ENCODE assay signal across 11 cellular contexts in genomic region chr1:16773019-16773596, GRCh38. TPM values are rescaled to one million over a fixed set of nuclear protein-coding genes. Genes with fewer than 3 reads are reported as not detected.
DNase-seq lines count a peak whose midpoint lies in the region; ATAC-seq, FAIRE-seq and TF ChIP-seq lines count a peak whose summit lies in the region.
"Not testable (repeated sequence)": the region's sequence is repeated elsewhere in the genome, so short reads cannot be mapped to it uniquely, and the experiment has no call there.
"Had no signal": no experiment of that assay in that cellular context is flagged by ENCODE, and none has a peak within 500 bp of the region (broad histone marks: within the 10 kb centered on the region; RNA-seq: fewer than 3 reads in every experiment).

No MANE protein-coding gene starts in this region.

- intact Hi-C loops in Right ventricle myocardium inferior (cut with DNase I); left ventricle myocardium superior (cut with micrococcal nuclease); mucosa of descending colon (cut with DNase I, micrococcal nuclease); psoas muscle (cut with DNase I); thyroid gland (cut with DNase I): not testable (repeated sequence)

- TF ChIP-seq RAD21 in A549 (conservative IDR thresholded peaks at IDR 0.05 in 1 of 2, IDR thresholded peaks at IDR 0.05 in 1 of 2): not testable (repeated sequence)

- ATAC-seq in A549, mucosa of descending colon: not testable (repeated sequence)
- ATAC-seq in WTC11: peak; percentile 31
- peak; percentile 46 for ATAC-seq in Right ventricle myocardium inferior
- peak; percentile 53 for ATAC-seq in left ventricle myocardium superior
- peak in 3 of 4 donors; percentile 9 to 51 (median 33) for ATAC-seq in psoas muscle

- TF ChIP-seq POLR2A in A549 (IDR thresholded peaks at IDR 0.05; ENCODE audit: low read length); thyroid gland (IDR thresholded peaks at IDR 0.05): not testable (repeated sequence)

- H3K36me3 Mint-ChIP-seq in WTC11: not testable (repeated sequence)

- H3K27me3 ChIP-seq in psoas muscle (ENCODE audit: insufficient read depth in 3 of 3, low read length in 2 of 3): peaks cover 0 to 29% (median 6%) of the 10 kb centered on the region in 3 donors
- H3K27me3 ChIP-seq in thyroid gland: not testable (repeated sequence)

- not testable (repeated sequence) for TF ChIP-seq CTCF in A549 (IDR thresholded peaks at IDR 0.05); WTC11 (IDR thresholded peaks at IDR 0.05); mucosa of descending colon (IDR thresholded peaks at IDR 0.05); psoas muscle (IDR thresholded peaks at IDR 0.05); thyroid gland (IDR thresholded peaks at IDR 0.05)

- peaks cover 24% of the 10 kb centered on the region for H3K4me1 ChIP-seq in A549
- not testable (repeated sequence) for H3K4me1 ChIP-seq in mucosa of descending colon (ENCODE audit: low read depth); psoas muscle
- peaks cover 12 to 21% of the 10 kb centered on the region in 2 donors for H3K4me1 ChIP-seq in thyroid gland

- H3K4me3 Mint-ChIP-seq in WTC11: not testable (repeated sequence)

- not testable (repeated sequence) for H3K27ac ChIP-seq in A549, psoas muscle, thyroid gland

- not testable (repeated sequence) for H3K36me3 ChIP-seq in mucosa of descending colon (ENCODE audit: low read depth); psoas muscle (ENCODE audit: insufficient read depth in 1 of 2, low read depth in 1 of 2); thyroid gland

- DNase-seq in A549 (ENCODE audit: low read depth in 1 of 2, low spot score in 1 of 2); WTC11 (ENCODE audit: low spot score); Right ventricle myocardium inferior (ENCODE audit: missing footprints); left ventricle myocardium superior: not testable (repeated sequence)
- DNase-seq in mucosa of descending colon (peak in 2 of 3 donors; percentile 1 to 47), psoas muscle (peak; percentile 23 to 56), thyroid gland (peak; percentile 13 to 22)

- peak overlapping the region; percentile 45 for H3K4me2 ChIP-seq in A549

- H3K27me3 Mint-ChIP-seq in WTC11 (ENCODE audit: low read depth): not testable (repeated sequence)

- H3K27ac Mint-ChIP-seq in WTC11: not testable (repeated sequence)

- 85% methylated on average over 8 of the region's 16 CpGs for WGBS in A549 (ENCODE audit: missing lambda C conversion rate)
- WGBS in psoas muscle, 3 donors: 5 to 32% (median 15%) methylated on average over 7 to 8 of the region's 16 CpGs
- WGBS in thyroid gland, 2 donors: 17 to 20% methylated on average over 8 of the region's 16 CpGs

- TF ChIP-seq EP300 in A549 (IDR thresholded peaks at IDR 0.05): not testable (repeated sequence)

- H3K4me3 ChIP-seq in A549; mucosa of descending colon; psoas muscle; thyroid gland (replicated peaks in 1 of 3): not testable (repeated sequence)

- FAIRE-seq in A549 (lab: Jason Lieb, UNC): not testable (repeated sequence)

- H3K4me1 Mint-ChIP-seq in WTC11: not testable (repeated sequence)

- POLR2A ChIA-PET in A549 (lab: Yijun Ruan, JAX); WTC11 (lab: Charles Lee): not testable (repeated sequence)

- not testable (repeated sequence) for H3K9me3 ChIP-seq in A549, mucosa of descending colon, psoas muscle, thyroid gland

- CTCF ChIA-PET in A549 (lab: Yijun Ruan, JAX); WTC11 (lab: Charles Lee): not testable (repeated sequence)

- H3K9me3 Mint-ChIP-seq in WTC11: peaks cover 11% of the 10 kb centered on the region

RNA-seq across cellular contexts. Expression of gene RNU1-4, which starts 32.8 kb away (rescaled TPM):
- polyA plus RNA-seq in A549 (2011; rRNA removed) (56.2 TPM in 1 of 2 replicates, not detected in the other), A549 (2017; fragmentation: RNase III; extraction: RNeasy Plus Mini Kit Qiagen cat#74134 plus additional on column Dnase treatment) (6.5 to 8.5 TPM (median 6.6 TPM) in 3 replicates), psoas muscle (not detected)
- polyA plus RNA-seq in A549 (2012; cell fraction: cytosol; rRNA removed): not detected in 2 replicates
- not detected in 2 replicates for polyA plus RNA-seq in A549 (2012; cell fraction: nucleus; rRNA removed)
- 38,453 and 40,699 TPM in 2 replicates for polyA minus RNA-seq in A549 (2011; rRNA and poly(A)+ RNA removed)
- total RNA-seq in WTC11 (2021) (1,028 to 1,267 TPM (median 1,197 TPM) in 3 replicates), Right ventricle myocardium inferior (4,572 TPM), left ventricle myocardium superior (4,234 TPM), mucosa of descending colon (1,000 to 10,000 TPM; 2,195 to 6,222 (median 2,378) TPM), psoas muscle (1,000 to 10,000 TPM; 1,264 to 5,208 (median 3,151) TPM), thyroid gland (under 1 TPM; under 0.01 TPM)
- total RNA-seq: GM23248 had no signal
- polyA plus RNA-seq: AG04450; CD14-positive monocyte; CD4-positive, alpha-beta memory T cell; GM23248 had no signal

Comparison
In these comparisons a context has a peak if more than half of its experiments do, and no peak if none do; other contexts are left out.
1. RNA of gene RNU1-4, which starts 32.8 kb away (total RNA-seq): 4,572 TPM in Right ventricle myocardium inferior (single experiment), 1,264 to 5,208 TPM in psoas muscle, 4,234 TPM in left ventricle myocardium superior (single experiment), 2,195 to 6,222 TPM in mucosa of descending colon and 1,028 to 1,267 TPM in WTC11; under 0.01 TPM in thyroid gland; every median in the first group is over 1,000 times any median in the second.